13 cellular contexts compared by ENCODE assay signal in genomic region chr2:30235859-30236535, GRCh38. TPM values are rescaled to one million over a fixed set of nuclear protein-coding genes. Genes with fewer than 3 reads are reported as not detected.
DNase-seq lines count a peak whose midpoint lies in the region; ATAC-seq and FAIRE-seq lines count a peak whose summit lies in the region.
"Had no signal": no experiment of that assay in that cellular context is flagged by ENCODE, and none has a peak within 500 bp of the region (broad histone marks: within the 10 kb centered on the region; RNA-seq: fewer than 3 reads in every experiment).

No MANE protein-coding gene starts in this region.

- ATAC-seq in esophagus mucosa: no peak

- FAIRE-seq in GM19239 (lab: Jason Lieb, UNC): peak; percentile 49

- DNase-seq in GM19239 (ENCODE audit: insufficient read length, low spot score): no peak
- DNase-seq in activated CD4-positive, alpha-beta T cell treated with anti-CD3 and anti-CD28 coated beads, Interleukin-2, amount 50 U/mL, for 4 hours: peak; percentile 44 to 54
- peak; percentile 10 for DNase-seq in ecto neural progenitor cell (ENCODE audit: low spot score)
- DNase-seq in stimulated activated CD4-positive, alpha-beta T cell treated with anti-CD3 and anti-CD28 coated beads, Interleukin-4, amount 100 ng/mL, for 24 hours: peak; percentile 76
- no peak for DNase-seq in posterior cingulate gyrus
- DNase-seq in T1000 (lab: John Stamatoyannopoulos, UW): no peak
- DNase-seq in AG20443 (ENCODE audit: low spot score): no peak
- DNase-seq: DMS79, dorsolateral prefrontal cortex, HCEC 1CT, NCI-H1694 treated with DMSO at 0.1 percent for 48 hours, PC-9 had no signal

- intact Hi-C loops in posterior cingulate gyrus (cut with DNase I): no loop called here

RNA-seq across cellular contexts. Expression of gene LBH, which starts 4.7 kb away (rescaled TPM):
- 4.0 TPM for total RNA-seq in esophagus mucosa

Comparison
In these comparisons a context has a peak if more than half of its experiments do, and no peak if none do; other contexts are left out.
1. DNase-seq: peak in activated CD4-positive, alpha-beta T cell treated with anti-CD3 and anti-CD28 coated beads, Interleukin-2, amount 50 U/mL, for 4 hours (2 of 2), ecto neural progenitor cell (single experiment) and stimulated activated CD4-positive, alpha-beta T cell treated with anti-CD3 and anti-CD28 coated beads, Interleukin-4, amount 100 ng/mL, for 24 hours (single experiment); none in GM19239 (single experiment), posterior cingulate gyrus (0 of 10), T1000 (single experiment) and AG20443 (single experiment).